1 cellular context compared by ENCODE assay signal in the genomic region with DNA sequence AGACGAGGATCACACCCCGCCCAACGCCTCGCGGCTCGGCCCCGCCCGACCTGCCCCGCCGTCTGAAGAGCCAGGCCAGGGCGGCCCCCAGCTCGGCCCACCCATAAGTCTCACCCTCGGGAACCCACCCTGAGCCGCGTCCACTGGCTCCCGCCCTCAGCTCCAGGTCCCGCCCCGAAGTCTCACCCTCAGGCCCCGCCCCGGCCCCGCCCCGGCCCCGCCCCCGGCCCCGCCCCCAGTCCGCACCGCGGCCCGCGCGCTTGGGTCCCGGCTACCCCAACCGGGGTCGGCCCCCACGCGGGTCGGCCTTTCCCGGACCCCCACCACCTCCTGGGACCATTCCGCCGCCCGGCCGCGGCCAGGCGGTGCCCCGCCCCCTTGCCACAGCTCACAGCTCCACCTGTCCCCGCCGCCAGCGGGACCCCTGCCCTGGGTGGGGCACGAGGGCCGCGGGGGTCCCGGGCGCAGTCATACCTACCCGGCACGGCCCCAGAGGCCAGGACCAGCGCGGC.
TF ChIP-seq lines count a peak whose summit lies in the region.

No MANE protein-coding gene starts in this region.

TF ChIP-seq in K562, 482 proteins besides CTCF, POLR2A, EP300 and RAD21 (continued from another document and continues in another):
- TF ChIP-seq ZNF609 (CRISPR knock-in tag; IDR thresholded peaks at IDR 0.05; ENCODE audit: borderline replicate concordance): no peak
- TF ChIP-seq HNRNPL (IDR thresholded peaks at IDR 0.05; ENCODE audit: low read depth, low read length): 0 out of 2 replicates have a peak, but pooled peaks have one; percentile 2
- TF ChIP-seq, protein P1, sequence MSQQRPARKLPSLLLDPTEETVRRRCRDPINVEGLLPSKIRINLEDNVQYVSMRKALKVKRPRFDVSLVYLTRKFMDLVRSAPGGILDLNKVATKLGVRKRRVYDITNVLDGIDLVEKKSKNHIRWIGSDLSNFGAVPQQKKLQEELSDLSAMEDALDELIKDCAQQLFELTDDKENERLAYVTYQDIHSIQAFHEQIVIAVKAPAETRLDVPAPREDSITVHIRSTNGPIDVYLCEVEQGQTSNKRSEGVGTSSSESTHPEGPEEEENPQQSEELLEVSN (IDR thresholded peaks at IDR 0.05; ENCODE audit: borderline replicate concordance in 1 of 2, extremely low read depth in 1 of 2, insufficient read depth in 1 of 2, insufficient read length in 1 of 2, low read depth in 1 of 2, low read length in 1 of 2, poor library complexity in 1 of 2, severe bottlenecking in 1 of 2): peak in 1 of 2 experiments; percentile 44
- no peak for TF ChIP-seq BDP1 (IDR thresholded peaks at IDR 0.05; ENCODE audit: insufficient read depth, insufficient read length)
- peak; percentile 39 for TF ChIP-seq CCNT2 (IDR thresholded peaks at IDR 0.05; ENCODE audit: borderline replicate concordance, extremely low read depth, insufficient read length, low read depth, low read length)
- TF ChIP-seq PYGO2 (tag; IDR thresholded peaks at IDR 0.05): no peak
- TF ChIP-seq VEZF1 (CRISPR knock-in tag; IDR thresholded peaks at IDR 0.05): peak; percentile 16; the same call in 1 of the 2 replicates
- no peak for TF ChIP-seq GTF2E2 (tag; IDR thresholded peaks at IDR 0.05)
- TF ChIP-seq CHCHD3 (CRISPR knock-in tag; IDR thresholded peaks at IDR 0.05): no peak
- TF ChIP-seq STAT5B (CRISPR knock-in tag; IDR thresholded peaks at IDR 0.05): no peak
- TF ChIP-seq HMGN3 (IDR thresholded peaks at IDR 0.05; ENCODE audit: borderline replicate concordance, extremely low read depth, insufficient read length, low read depth, low read length): peak; percentile 10
- no peak for TF ChIP-seq KHSRP (IDR thresholded peaks at IDR 0.05)
- TF ChIP-seq MTA1 (IDR thresholded peaks at IDR 0.05; ENCODE audit: borderline replicate concordance): no peak
- no peak for TF ChIP-seq WHSC1 (IDR thresholded peaks at IDR 0.05; ENCODE audit: low read length)
- no peak for TF ChIP-seq E4F1 (CRISPR knock-in tag; IDR thresholded peaks at IDR 0.05; ENCODE audit: borderline replicate concordance)
- TF ChIP-seq ZBED1 (IDR thresholded peaks at IDR 0.05): no peak
- TF ChIP-seq, protein P2, sequence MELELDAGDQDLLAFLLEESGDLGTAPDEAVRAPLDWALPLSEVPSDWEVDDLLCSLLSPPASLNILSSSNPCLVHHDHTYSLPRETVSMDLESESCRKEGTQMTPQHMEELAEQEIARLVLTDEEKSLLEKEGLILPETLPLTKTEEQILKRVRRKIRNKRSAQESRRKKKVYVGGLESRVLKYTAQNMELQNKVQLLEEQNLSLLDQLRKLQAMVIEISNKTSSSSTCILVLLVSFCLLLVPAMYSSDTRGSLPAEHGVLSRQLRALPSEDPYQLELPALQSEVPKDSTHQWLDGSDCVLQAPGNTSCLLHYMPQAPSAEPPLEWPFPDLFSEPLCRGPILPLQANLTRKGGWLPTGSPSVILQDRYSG (tag; conservative IDR thresholded peaks at IDR 0.05; ENCODE audit: low read depth): no peak
- no peak for TF ChIP-seq ARID3B (CRISPR knock-in tag; IDR thresholded peaks at IDR 0.05; ENCODE audit: borderline replicate concordance)
- TF ChIP-seq PHF8 (IDR thresholded peaks at IDR 0.05; ENCODE audit: borderline replicate concordance, low read length): peak; percentile 34; the same call in 1 of the 2 replicates
- TF ChIP-seq THAP12 (CRISPR knock-in tag; IDR thresholded peaks at IDR 0.05): 0 out of 2 replicates have a peak, but pooled peaks have one; percentile 43
- TF ChIP-seq ETS1 (conservative IDR thresholded peaks at IDR 0.05; ENCODE audit: control insufficient read depth, low read depth, low read length): peak; percentile 35
- TF ChIP-seq PTTG1 (tag; IDR thresholded peaks at IDR 0.05; ENCODE audit: low read depth): no peak
- no peak for TF ChIP-seq PRMT5 (CRISPR knock-in tag; IDR thresholded peaks at IDR 0.05)
- TF ChIP-seq KLF13 (tag; IDR thresholded peaks at IDR 0.05; ENCODE audit: borderline replicate concordance, low read depth): peak; percentile 18; the same call in 1 of the 2 replicates
- TF ChIP-seq PCBP2 (IDR thresholded peaks at IDR 0.05; ENCODE audit: low read depth, low read length, poor library complexity, severe bottlenecking): no peak
- TF ChIP-seq SAFB (IDR thresholded peaks at IDR 0.05; ENCODE audit: borderline replicate concordance, low read depth, low read length): 0 out of 2 replicates have a peak, but pooled peaks have one; percentile 17
- TF ChIP-seq DACH1 (IDR thresholded peaks at IDR 0.05; ENCODE audit: partially characterized antibody): no peak
- 0 out of 2 replicates have a peak, but pooled peaks have one; percentile 22 for TF ChIP-seq ZNF766 (CRISPR knock-in tag; conservative IDR thresholded peaks at IDR 0.05)
- no peak for TF ChIP-seq ZNF695 (CRISPR knock-in tag; IDR thresholded peaks at IDR 0.05)
- no peak for TF ChIP-seq NR2C1 (IDR thresholded peaks at IDR 0.05)
- TF ChIP-seq NR2C1 (tag; IDR thresholded peaks at IDR 0.05): no peak
- TF ChIP-seq SIN3A (IDR thresholded peaks at IDR 0.05; ENCODE audit: borderline replicate concordance in 2 of 2, control insufficient read depth in 1 of 2, low read depth in 2 of 2, low read length in 2 of 2): peak; percentile 54 to 71; a peak in 2 of 4 replicates
- TF ChIP-seq KLF16 (IDR thresholded peaks at IDR 0.05): no peak
- TF ChIP-seq JUN (IDR thresholded peaks at IDR 0.05; ENCODE audit: borderline replicate concordance, low read depth, low read length): no peak
- no peak for TF ChIP-seq JUN (CRISPR knock-in tag; IDR thresholded peaks at IDR 0.05; ENCODE audit: borderline replicate concordance)
- no peak for TF ChIP-seq ZNF41 (CRISPR knock-in tag; conservative IDR thresholded peaks at IDR 0.05)
- 0 out of 2 replicates have a peak, but pooled peaks have one; percentile 30 for TF ChIP-seq SP1 (CRISPR knock-in tag; IDR thresholded peaks at IDR 0.05)
- TF ChIP-seq RBM14 (IDR thresholded peaks at IDR 0.05; ENCODE audit: borderline replicate concordance, insufficient read depth, low read depth, low read length): no peak
- TF ChIP-seq PHTF2 (CRISPR knock-in tag; IDR thresholded peaks at IDR 0.05): no peak
- no peak for TF ChIP-seq OTX1 (CRISPR knock-in tag; IDR thresholded peaks at IDR 0.05)
- no peak for TF ChIP-seq KLF6 (CRISPR knock-in tag; IDR thresholded peaks at IDR 0.05; ENCODE audit: borderline replicate concordance)
- peak; percentile 74 for TF ChIP-seq ZBTB7A (IDR thresholded peaks at IDR 0.05; ENCODE audit: borderline replicate concordance, control insufficient read depth, low read depth, low read length)
- TF ChIP-seq, protein P3, sequence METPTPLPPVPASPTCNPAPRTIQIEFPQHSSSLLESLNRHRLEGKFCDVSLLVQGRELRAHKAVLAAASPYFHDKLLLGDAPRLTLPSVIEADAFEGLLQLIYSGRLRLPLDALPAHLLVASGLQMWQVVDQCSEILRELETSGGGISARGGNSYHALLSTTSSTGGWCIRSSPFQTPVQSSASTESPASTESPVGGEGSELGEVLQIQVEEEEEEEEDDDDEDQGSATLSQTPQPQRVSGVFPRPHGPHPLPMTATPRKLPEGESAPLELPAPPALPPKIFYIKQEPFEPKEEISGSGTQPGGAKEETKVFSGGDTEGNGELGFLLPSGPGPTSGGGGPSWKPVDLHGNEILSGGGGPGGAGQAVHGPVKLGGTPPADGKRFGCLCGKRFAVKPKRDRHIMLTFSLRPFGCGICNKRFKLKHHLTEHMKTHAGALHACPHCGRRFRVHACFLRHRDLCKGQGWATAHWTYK (CRISPR knock-in tag; IDR thresholded peaks at IDR 0.05): no peak
- no peak for TF ChIP-seq HSF4 (CRISPR knock-in tag; IDR thresholded peaks at IDR 0.05; ENCODE audit: borderline replicate concordance)
- no peak for TF ChIP-seq MBD2 (IDR thresholded peaks at IDR 0.05; ENCODE audit: borderline replicate concordance, low read depth)
